In the genomic region with DNA sequence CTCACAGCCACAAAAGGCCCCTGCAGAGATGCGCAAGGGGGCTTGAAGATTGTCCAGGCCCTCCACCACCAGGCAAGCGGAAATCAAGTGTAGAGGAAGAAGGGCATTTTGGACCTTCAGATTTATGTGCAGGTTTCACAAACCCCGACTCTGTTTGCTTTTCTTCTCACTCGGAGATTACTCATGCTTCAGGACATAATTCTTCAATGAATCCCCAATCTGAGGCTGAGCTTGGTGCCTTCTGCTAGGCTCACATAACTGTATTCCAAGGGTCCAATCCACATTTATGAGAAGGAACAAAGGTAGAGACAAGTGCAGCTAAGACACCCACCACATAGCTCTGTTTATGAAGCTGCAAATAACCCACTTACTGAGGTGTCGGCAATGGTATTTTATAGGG, we compare ENCODE assay signal across 35 cellular contexts. TPM values are rescaled to one million over a fixed set of nuclear protein-coding genes. Genes with fewer than 3 reads are reported as not detected.
"Had no signal": no experiment of that assay in that cellular context is flagged by ENCODE, and none has a peak within 500 bp of the region (broad histone marks: within the 10 kb centered on the region; RNA-seq: fewer than 3 reads in every experiment).

No MANE protein-coding gene starts in this region.

- H3K4me3 ChIP-seq: PC-9 had no signal

- H3K27ac ChIP-seq: KMS-11, PC-9, RWPE1, VCaP had no signal

- H2AFZ ChIP-seq: PC-9 had no signal

- DNase-seq: activated B cell treated with CpG ODN at 0.5 μM for 24 hours; activated CD4-positive, alpha-beta memory T cell treated with anti-CD3 and anti-CD28 coated beads, Interleukin-2, amount 10 ng/mL, durations not matched to agents 7 days and 5 days; activated CD4-positive, alpha-beta T cell treated with anti-CD3 and anti-CD28 coated beads for 4 hours; activated CD4-positive, CD25-positive, alpha-beta regulatory T cell treated with anti-CD3 and anti-CD28 coated beads, Interleukin-2, amount 50 U/mL, for 72 hours; activated CD8-positive, alpha-beta memory T cell treated with anti-CD3 and anti-CD28 coated beads for 24 hours; activated CD8-positive, alpha-beta memory T cell treated with anti-CD3 and anti-CD28 coated beads, Interleukin-2, amount 10 ng/mL, durations not matched to agents 7 days and 5 days; activated CD8-positive, alpha-beta memory T cell treated with anti-CD3 and anti-CD28 coated beads, Interleukin-2, amount 50 U/mL, for 48 hours; activated effector memory CD4-positive, alpha-beta T cell treated with Interleukin-2 at 50 U/mL for 16 hours; activated naive CD4-positive, alpha-beta T cell treated with anti-CD3 and anti-CD28 coated beads, Interleukin-2, amount 10 ng/mL, durations not matched to agents 7 days and 5 days; activated naive CD8-positive, alpha-beta T cell treated with anti-CD3 and anti-CD28 coated beads, Interleukin-2, amount 50 U/mL, for 24 hours; activated T-cell treated with anti-CD3 and anti-CD28 coated beads, Interleukin-2, amount 50 U/mL, for 48 hours; anterior cingulate cortex; central memory CD4-positive, alpha-beta T cell; MM.1S; MV-4-11; NCI-H1092; NCI-H1436 treated with DMSO at 0.1 percent for 48 hours; NCI-H1694 treated with DMSO at 0.1 percent for 48 hours; NCI-H2029; NCI-H345; NCI-H524 treated with DMSO at 0.1 percent for 48 hours; NCI-H748 treated with DMSO at 0.1 percent for 48 hours; NK-92 treated with Interleukin-12 subunit alpha and Interleukin-12 subunit beta, amount 100 ng/mL, for 24 hours; PC-9; Right ventricle myocardium superior; SW 1271; T-helper 1 cell; T-helper 2 cell; T-helper 9 cell had no signal

- ATAC-seq: activated CD8-positive, alpha-beta memory T cell treated with anti-CD3 and anti-CD28 coated beads, Interleukin-2, amount 10 ng/mL, durations not matched to agents 7 days and 5 days; activated naive CD8-positive, alpha-beta T cell treated with anti-CD3 and anti-CD28 coated beads, Interleukin-2, amount 50 U/mL, for 24 hours had no signal

- H3K4me3 Mint-ChIP-seq: activated B cell treated with CpG ODN at 0.5 μM for 24 hours; activated CD4-positive, alpha-beta memory T cell treated with anti-CD3 and anti-CD28 coated beads, Interleukin-2, amount 10 ng/mL, durations not matched to agents 7 days and 5 days; activated CD8-positive, alpha-beta memory T cell treated with anti-CD3 and anti-CD28 coated beads, Interleukin-2, amount 10 ng/mL, durations not matched to agents 7 days and 5 days; activated naive CD4-positive, alpha-beta T cell treated with anti-CD3 and anti-CD28 coated beads, Interleukin-2, amount 10 ng/mL, durations not matched to agents 7 days and 5 days; activated naive CD8-positive, alpha-beta T cell; activated naive CD8-positive, alpha-beta T cell treated with anti-CD3 and anti-CD28 coated beads, Interleukin-2, amount 50 U/mL, for 24 hours had no signal

- H3K4me2 ChIP-seq: KMS-11, PC-9 had no signal

- H3K9ac ChIP-seq: KMS-11 had no signal

- H3K4me1 Mint-ChIP-seq: activated B cell treated with CpG ODN at 0.5 μM for 24 hours; activated CD4-positive, alpha-beta memory T cell treated with anti-CD3 and anti-CD28 coated beads, Interleukin-2, amount 10 ng/mL, durations not matched to agents 7 days and 5 days; activated CD8-positive, alpha-beta memory T cell treated with anti-CD3 and anti-CD28 coated beads, Interleukin-2, amount 10 ng/mL, durations not matched to agents 7 days and 5 days; activated naive CD4-positive, alpha-beta T cell treated with anti-CD3 and anti-CD28 coated beads, Interleukin-2, amount 10 ng/mL, durations not matched to agents 7 days and 5 days; activated naive CD8-positive, alpha-beta T cell treated with anti-CD3 and anti-CD28 coated beads, Interleukin-2, amount 50 U/mL, for 24 hours had no signal

- H3K27ac Mint-ChIP-seq: activated B cell treated with CpG ODN at 0.5 μM for 24 hours; activated CD4-positive, alpha-beta memory T cell treated with anti-CD3 and anti-CD28 coated beads, Interleukin-2, amount 10 ng/mL, durations not matched to agents 7 days and 5 days; activated CD8-positive, alpha-beta memory T cell treated with anti-CD3 and anti-CD28 coated beads, Interleukin-2, amount 10 ng/mL, durations not matched to agents 7 days and 5 days; activated naive CD4-positive, alpha-beta T cell treated with anti-CD3 and anti-CD28 coated beads, Interleukin-2, amount 10 ng/mL, durations not matched to agents 7 days and 5 days; activated naive CD8-positive, alpha-beta T cell; activated naive CD8-positive, alpha-beta T cell treated with anti-CD3 and anti-CD28 coated beads, Interleukin-2, amount 50 U/mL, for 24 hours had no signal

- H3K27me3 Mint-ChIP-seq: activated CD4-positive, alpha-beta memory T cell treated with anti-CD3 and anti-CD28 coated beads, Interleukin-2, amount 10 ng/mL, durations not matched to agents 7 days and 5 days; activated naive CD4-positive, alpha-beta T cell treated with anti-CD3 and anti-CD28 coated beads, Interleukin-2, amount 10 ng/mL, durations not matched to agents 7 days and 5 days; activated naive CD8-positive, alpha-beta T cell treated with anti-CD3 and anti-CD28 coated beads, Interleukin-2, amount 50 U/mL, for 24 hours had no signal

- H3K36me3 Mint-ChIP-seq: activated CD8-positive, alpha-beta memory T cell treated with anti-CD3 and anti-CD28 coated beads, Interleukin-2, amount 10 ng/mL, durations not matched to agents 7 days and 5 days; activated naive CD4-positive, alpha-beta T cell treated with anti-CD3 and anti-CD28 coated beads, Interleukin-2, amount 10 ng/mL, durations not matched to agents 7 days and 5 days; activated naive CD8-positive, alpha-beta T cell had no signal

- FAIRE-seq: RCC 7860 had no signal

- H3K9me3 Mint-ChIP-seq: activated CD4-positive, alpha-beta memory T cell treated with anti-CD3 and anti-CD28 coated beads, Interleukin-2, amount 10 ng/mL, durations not matched to agents 7 days and 5 days; activated naive CD4-positive, alpha-beta T cell treated with anti-CD3 and anti-CD28 coated beads, Interleukin-2, amount 10 ng/mL, durations not matched to agents 7 days and 5 days; activated naive CD8-positive, alpha-beta T cell treated with anti-CD3 and anti-CD28 coated beads, Interleukin-2, amount 50 U/mL, for 24 hours had no signal

RNA-seq across cellular contexts. Expression of a gene that starts 50.6 kb away (rescaled TPM):
- total RNA-seq: LHCN-M2 had no signal
